ENCODE assay signal across 1 cellular context in the genomic region with DNA sequence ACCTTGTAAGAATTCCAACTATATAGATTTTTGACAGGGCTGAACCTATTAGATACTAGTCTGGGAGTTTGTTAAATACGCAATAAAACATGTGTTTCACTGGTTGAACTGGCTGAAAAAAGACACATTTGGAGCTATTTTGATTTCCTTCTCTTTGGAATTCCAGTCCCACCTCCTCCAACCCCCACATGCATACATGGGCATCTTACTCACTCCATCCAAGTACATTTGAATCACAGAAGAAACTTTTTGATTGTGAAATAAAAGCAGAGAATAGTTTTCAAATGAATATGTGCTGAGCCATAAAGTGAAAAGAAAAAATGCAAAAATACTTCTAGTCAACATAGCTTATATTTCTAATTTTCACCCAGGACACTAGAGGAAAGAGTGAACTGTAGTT.
TF ChIP-seq lines count a peak whose summit lies in the region.

No MANE protein-coding gene starts in this region.

TF ChIP-seq in SK-N-SH treated with all-trans-retinoic acid at 6 μM for 48 hours, 23 proteins besides CTCF, POLR2A, EP300 and RAD21 (continued from another document):
- TF ChIP-seq, protein P1, sequence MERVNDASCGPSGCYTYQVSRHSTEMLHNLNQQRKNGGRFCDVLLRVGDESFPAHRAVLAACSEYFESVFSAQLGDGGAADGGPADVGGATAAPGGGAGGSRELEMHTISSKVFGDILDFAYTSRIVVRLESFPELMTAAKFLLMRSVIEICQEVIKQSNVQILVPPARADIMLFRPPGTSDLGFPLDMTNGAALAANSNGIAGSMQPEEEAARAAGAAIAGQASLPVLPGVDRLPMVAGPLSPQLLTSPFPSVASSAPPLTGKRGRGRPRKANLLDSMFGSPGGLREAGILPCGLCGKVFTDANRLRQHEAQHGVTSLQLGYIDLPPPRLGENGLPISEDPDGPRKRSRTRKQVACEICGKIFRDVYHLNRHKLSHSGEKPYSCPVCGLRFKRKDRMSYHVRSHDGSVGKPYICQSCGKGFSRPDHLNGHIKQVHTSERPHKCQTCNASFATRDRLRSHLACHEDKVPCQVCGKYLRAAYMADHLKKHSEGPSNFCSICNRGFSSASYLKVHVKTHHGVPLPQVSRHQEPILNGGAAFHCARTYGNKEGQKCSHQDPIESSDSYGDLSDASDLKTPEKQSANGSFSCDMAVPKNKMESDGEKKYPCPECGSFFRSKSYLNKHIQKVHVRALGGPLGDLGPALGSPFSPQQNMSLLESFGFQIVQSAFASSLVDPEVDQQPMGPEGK (CRISPR knock-in tag; IDR thresholded peaks at IDR 0.05; ENCODE audit: borderline replicate concordance): no peak
- TF ChIP-seq ZFP3 (CRISPR knock-in tag; IDR thresholded peaks at IDR 0.05): no peak
- TF ChIP-seq, protein P2, sequence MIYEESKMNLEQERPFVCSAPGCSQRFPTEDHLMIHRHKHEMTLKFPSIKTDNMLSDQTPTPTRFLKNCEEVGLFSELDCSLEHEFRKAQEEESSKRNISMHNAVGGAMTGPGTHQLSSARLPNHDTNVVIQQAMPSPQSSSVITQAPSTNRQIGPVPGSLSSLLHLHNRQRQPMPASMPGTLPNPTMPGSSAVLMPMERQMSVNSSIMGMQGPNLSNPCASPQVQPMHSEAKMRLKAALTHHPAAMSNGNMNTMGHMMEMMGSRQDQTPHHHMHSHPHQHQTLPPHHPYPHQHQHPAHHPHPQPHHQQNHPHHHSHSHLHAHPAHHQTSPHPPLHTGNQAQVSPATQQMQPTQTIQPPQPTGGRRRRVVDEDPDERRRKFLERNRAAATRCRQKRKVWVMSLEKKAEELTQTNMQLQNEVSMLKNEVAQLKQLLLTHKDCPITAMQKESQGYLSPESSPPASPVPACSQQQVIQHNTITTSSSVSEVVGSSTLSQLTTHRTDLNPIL (CRISPR knock-in tag; IDR thresholded peaks at IDR 0.05; ENCODE audit: low read depth): no peak
- TF ChIP-seq PPARA (CRISPR knock-in tag; IDR thresholded peaks at IDR 0.05; ENCODE audit: borderline replicate concordance): no peak
- no peak for TF ChIP-seq ARNTL (CRISPR knock-in tag; IDR thresholded peaks at IDR 0.05; ENCODE audit: borderline replicate concordance, low read depth)
- no peak for TF ChIP-seq SNAI2 (CRISPR knock-in tag; IDR thresholded peaks at IDR 0.05)
- no peak for TF ChIP-seq ESRRG (CRISPR knock-in tag; IDR thresholded peaks at IDR 0.05)
- no peak for TF ChIP-seq BACH2 (CRISPR knock-in tag; IDR thresholded peaks at IDR 0.05; ENCODE audit: borderline replicate concordance)
- no peak for TF ChIP-seq ZNF70 (CRISPR knock-in tag; IDR thresholded peaks at IDR 0.05)
- no peak for TF ChIP-seq CSDC2 (CRISPR knock-in tag; IDR thresholded peaks at IDR 0.05)
- TF ChIP-seq, protein P3, sequence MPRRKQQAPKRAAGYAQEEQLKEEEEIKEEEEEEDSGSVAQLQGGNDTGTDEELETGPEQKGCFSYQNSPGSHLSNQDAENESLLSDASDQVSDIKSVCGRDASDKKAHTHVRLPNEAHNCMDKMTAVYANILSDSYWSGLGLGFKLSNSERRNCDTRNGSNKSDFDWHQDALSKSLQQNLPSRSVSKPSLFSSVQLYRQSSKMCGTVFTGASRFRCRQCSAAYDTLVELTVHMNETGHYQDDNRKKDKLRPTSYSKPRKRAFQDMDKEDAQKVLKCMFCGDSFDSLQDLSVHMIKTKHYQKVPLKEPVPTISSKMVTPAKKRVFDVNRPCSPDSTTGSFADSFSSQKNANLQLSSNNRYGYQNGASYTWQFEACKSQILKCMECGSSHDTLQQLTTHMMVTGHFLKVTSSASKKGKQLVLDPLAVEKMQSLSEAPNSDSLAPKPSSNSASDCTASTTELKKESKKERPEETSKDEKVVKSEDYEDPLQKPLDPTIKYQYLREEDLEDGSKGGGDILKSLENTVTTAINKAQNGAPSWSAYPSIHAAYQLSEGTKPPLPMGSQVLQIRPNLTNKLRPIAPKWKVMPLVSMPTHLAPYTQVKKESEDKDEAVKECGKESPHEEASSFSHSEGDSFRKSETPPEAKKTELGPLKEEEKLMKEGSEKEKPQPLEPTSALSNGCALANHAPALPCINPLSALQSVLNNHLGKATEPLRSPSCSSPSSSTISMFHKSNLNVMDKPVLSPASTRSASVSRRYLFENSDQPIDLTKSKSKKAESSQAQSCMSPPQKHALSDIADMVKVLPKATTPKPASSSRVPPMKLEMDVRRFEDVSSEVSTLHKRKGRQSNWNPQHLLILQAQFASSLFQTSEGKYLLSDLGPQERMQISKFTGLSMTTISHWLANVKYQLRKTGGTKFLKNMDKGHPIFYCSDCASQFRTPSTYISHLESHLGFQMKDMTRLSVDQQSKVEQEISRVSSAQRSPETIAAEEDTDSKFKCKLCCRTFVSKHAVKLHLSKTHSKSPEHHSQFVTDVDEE (CRISPR knock-in tag; IDR thresholded peaks at IDR 0.05): no peak
TF ChIP-seq in SK-N-SH treated with all-trans-retinoic acid at 6 μM for 48 hours: peak in this region for 0.
